ENCODE assay signal across 8 cellular contexts in genomic region chr14:33951183-33951840, GRCh38. TPM values are rescaled to one million over a fixed set of nuclear protein-coding genes. Genes with fewer than 3 reads are reported as not detected.
DNase-seq lines count a peak whose midpoint lies in the region; ATAC-seq, FAIRE-seq and TF ChIP-seq lines count a peak whose summit lies in the region.

No MANE protein-coding gene starts in this region.

- H3K9ac ChIP-seq in endocrine pancreas (ENCODE audit: control insufficient read depth, insufficient read depth, low read length): no peak overlapping the region

- POLR2A ChIA-PET in RWPE1 (lab: Yijun Ruan, JAX; ENCODE audit: low non-redundant PET): no interaction called here

- ATAC-seq in pancreas (no peak), GM21360 (IDR thresholded peaks at IDR 0.05; ENCODE audit: unreplicated experiment) (no peak)

- CTCF ChIA-PET in RWPE1 (lab: Yijun Ruan, JAX): interaction anchor here (0.5 to 0.8 kb wide), 2 partner anchors 11 to 147 kb away, joined by 3 to 4 read pairs; no protein-coding TSS in a partner anchor

- intact Hi-C loops in pancreas (cut with DNase I): no loop called here

- peak overlapping the region; percentile 70 for H3K4me3 ChIP-seq in endocrine pancreas (ENCODE audit: control insufficient read depth, insufficient read depth, low read length)
- H3K4me3 ChIP-seq in pancreas: peak overlapping the region in 3 of 4 donors; percentile 54 to 77 (median 63)

- H3K27ac ChIP-seq in pancreas (no peak overlapping the region), RWPE1 (no peak overlapping the region)

- in situ Hi-C loops in G401 (cut with HindIII; ENCODE audit: low sequenced_read_pairs): no loop called here

- no peak for FAIRE-seq in pancreas (lab: Jason Lieb, UNC)

- 10% methylated on average over 11 of the region's 11 CpGs for WGBS in pancreas, 2 donors

- TF ChIP-seq CTCF in pancreas (IDR thresholded peaks at IDR 0.05) (no peak), RWPE1 (conservative IDR thresholded peaks at IDR 0.05; ENCODE audit: low read depth) (no peak)

- peak; percentile 12 for DNase-seq in G401 (ENCODE audit: low spot score)
- DNase-seq in NCI-H526 (lab: John Stamatoyannopoulos, UW): peak; percentile 98 to 99
- DNase-seq in pancreas: no peak
- DNase-seq in RWPE1 (ENCODE audit: low spot score): no peak
- no peak for DNase-seq in NCI-H2029 treated with DMSO at 0.1 percent for 48 hours (lab: John Stamatoyannopoulos, UW)
- no peak for DNase-seq in activated effector memory CD4-positive, alpha-beta T cell treated with anti-CD3 and anti-CD28 coated beads, Interleukin-2, amount 50 U/mL, for 16 hours

- H3K4me1 ChIP-seq in endocrine pancreas (ENCODE audit: control insufficient read depth, insufficient read depth, low read length) (peaks cover 7% of the 10 kb centered on the region), pancreas (peaks cover 0 to 7% (median 0%) of the 10 kb centered on the region in 3 donors)

- H3K36me3 ChIP-seq in endocrine pancreas (ENCODE audit: control insufficient read depth, insufficient read depth, low read length) (no peaks in the 10 kb centered on the region), pancreas (no peaks in the 10 kb centered on the region)

- H3K27me3 ChIP-seq in endocrine pancreas (ENCODE audit: control insufficient read depth, insufficient read depth, low read length) (no peaks in the 10 kb centered on the region), pancreas (no peaks in the 10 kb centered on the region)

- H3K9me3 ChIP-seq in endocrine pancreas (ENCODE audit: control insufficient read depth, low read length) (no peaks in the 10 kb centered on the region), pancreas (no peaks in the 10 kb centered on the region)

RNA-seq across cellular contexts. Expression of gene EGLN3, which starts 0.4 kb away (rescaled TPM):
- 3.9 and 4.8 TPM in 2 replicates for total RNA-seq in G401 (2014; rRNA removed; shearing (Covaris generic))
- total RNA-seq in pancreas: 10 to 100 TPM in 1 of 6 donors, 1 to 10 TPM in 5; 2.7 to 14.5 (median 4.6) TPM
- polyA plus RNA-seq in pancreas: 1 to 10 TPM; 1.2 to 1.9 TPM

Comparison
In these comparisons a context has a peak if more than half of its experiments do, and no peak if none do; other contexts are left out.
1. DNase-seq: peak in G401 (single experiment) and NCI-H526 (2 of 2); none in pancreas (0 of 6), RWPE1 (single experiment), NCI-H2029 treated with DMSO at 0.1 percent for 48 hours (single experiment) and activated effector memory CD4-positive, alpha-beta T cell treated with anti-CD3 and anti-CD28 coated beads, Interleukin-2, amount 50 U/mL, for 16 hours (single experiment).